Comparison of ENCODE assay signal across 9 cellular contexts in genomic region chr16:70433456-70434103, GRCh38. TPM values are rescaled to one million over a fixed set of nuclear protein-coding genes. Genes with fewer than 3 reads are reported as not detected.
A peak's percentile ranks its signal among the peaks of the same experiment; 100 is the strongest.
DNase-seq lines count a peak whose midpoint lies in the region; ATAC-seq and TF ChIP-seq lines count a peak whose summit lies in the region.
"Had no signal": no experiment of that assay in that cellular context is flagged by ENCODE, and none has a peak within 500 bp of the region (broad histone marks: within the 10 kb centered on the region; RNA-seq: fewer than 3 reads in every experiment).

No MANE protein-coding gene starts in this region.

- H3K4me1 Mint-ChIP-seq in CD4-positive, alpha-beta T cell (ENCODE audit: low read depth): peaks cover 83% of the 10 kb centered on the region
- peaks cover 69% of the 10 kb centered on the region for H3K4me1 Mint-ChIP-seq in endodermal cell
- peaks cover 41 to 89% (median 75%) of the 10 kb centered on the region in 4 donors for H3K4me1 Mint-ChIP-seq in naive thymus-derived CD8-positive, alpha-beta T cell

- H3K9me3 ChIP-seq in CD4-positive, alpha-beta T cell (ENCODE audit: control insufficient read depth, low read length): no peaks in the 10 kb centered on the region
- H3K9me3 ChIP-seq in endodermal cell (ENCODE audit: control insufficient read depth, low read length): no peaks in the 10 kb centered on the region

- H3K4me3 Mint-ChIP-seq in CD4-positive, alpha-beta T cell: peak overlapping the region; percentile 13
- H3K4me3 Mint-ChIP-seq in endodermal cell: no peak overlapping the region
- peak overlapping the region in 7 of 10 donors; percentile 15 to 62 (median 37) for H3K4me3 Mint-ChIP-seq in naive thymus-derived CD8-positive, alpha-beta T cell

- H3K27me3 ChIP-seq in CD4-positive, alpha-beta T cell (ENCODE audit: control insufficient read depth, insufficient read depth, low read length): no peaks in the 10 kb centered on the region
- no peaks in the 10 kb centered on the region for H3K27me3 ChIP-seq in endodermal cell (ENCODE audit: control insufficient read depth, insufficient read depth, low read length, poor library complexity, severe bottlenecking)

- no peak for TF ChIP-seq CTCF in CD4-positive, alpha-beta T cell (IDR thresholded peaks at IDR 0.05)
- TF ChIP-seq CTCF in endodermal cell (conservative IDR thresholded peaks at IDR 0.05): no peak

- peaks cover 14% of the 10 kb centered on the region for H3K36me3 Mint-ChIP-seq in CD4-positive, alpha-beta T cell (ENCODE audit: low read depth)
- peaks cover 17% of the 10 kb centered on the region for H3K36me3 Mint-ChIP-seq in endodermal cell (ENCODE audit: low read depth)
- H3K36me3 Mint-ChIP-seq in naive thymus-derived CD8-positive, alpha-beta T cell: peaks cover 0 to 13% (median 3%) of the 10 kb centered on the region in 3 donors

- no peaks in the 10 kb centered on the region for H3K27me3 Mint-ChIP-seq in CD4-positive, alpha-beta T cell
- no peaks in the 10 kb centered on the region for H3K27me3 Mint-ChIP-seq in endodermal cell (ENCODE audit: insufficient read depth)
- no peaks in the 10 kb centered on the region for H3K27me3 Mint-ChIP-seq in naive thymus-derived CD8-positive, alpha-beta T cell

- intact Hi-C loops in CD4-positive, alpha-beta T cell (cut with DNase I, micrococcal nuclease): no loop called here

- H3K9ac ChIP-seq in endodermal cell (ENCODE audit: extremely low read depth, low read length, poor library complexity, severe bottlenecking): no peak overlapping the region

- no peak for DNase-seq in CD4-positive, alpha-beta T cell
- DNase-seq in M059J (ENCODE audit: low read depth) (peak; percentile 86), endodermal cell (no peak), T-helper 9 cell (no peak), GM19240 (ENCODE audit: insufficient read length, low spot score) (no peak)
- no peak for DNase-seq in naive thymus-derived CD8-positive, alpha-beta T cell

- no peaks in the 10 kb centered on the region for H3K9me3 Mint-ChIP-seq in CD4-positive, alpha-beta T cell
- H3K9me3 Mint-ChIP-seq in endodermal cell: no peaks in the 10 kb centered on the region
- H3K9me3 Mint-ChIP-seq in naive thymus-derived CD8-positive, alpha-beta T cell: no peaks in the 10 kb centered on the region

- peaks cover 26% of the 10 kb centered on the region for H3K36me3 ChIP-seq in endodermal cell (ENCODE audit: control insufficient read depth, insufficient read depth, low read length)

- peak overlapping the region; percentile 86 for H3K27ac Mint-ChIP-seq in CD4-positive, alpha-beta T cell
- H3K27ac Mint-ChIP-seq in endodermal cell: peak overlapping the region; percentile 84
- H3K27ac Mint-ChIP-seq in naive thymus-derived CD8-positive, alpha-beta T cell: peak overlapping the region; percentile 58 to 94 (median 84)

- POLR2A ChIA-PET in CD4-positive, alpha-beta T cell (lab: Charles Lee): interaction anchor here (0.7 to 2.6 kb wide), 3 partner anchors 30 to 87 kb away, joined by 3 to 21 read pairs (median 4); no protein-coding TSS in a partner anchor
- POLR2A ChIA-PET in naive thymus-derived CD8-positive, alpha-beta T cell (lab: Charles Lee): interaction anchor here (0.7 to 4.0 kb wide), 3 partner anchors 25 to 57 kb away, joined by 3 to 23 read pairs (median 4); no protein-coding TSS in a partner anchor

- peak overlapping the region; percentile 38 for H3K4me3 ChIP-seq in endodermal cell (ENCODE audit: low read length)

- H3K27ac ChIP-seq in CD4-positive, alpha-beta T cell (ENCODE audit: low read depth, low read length): no peak overlapping the region
- no peak overlapping the region for H3K27ac ChIP-seq in endodermal cell (ENCODE audit: low read depth, low read length)
- H3K27ac ChIP-seq: VCaP had no signal

- ATAC-seq in CD4-positive, alpha-beta T cell (ENCODE audit: poor library complexity): no peak
- ATAC-seq in naive thymus-derived CD8-positive, alpha-beta T cell: no peak
- ATAC-seq in GM21367 (IDR thresholded peaks at IDR 0.05; ENCODE audit: unreplicated experiment) (no peak), HG03196 (IDR thresholded peaks at IDR 0.05; ENCODE audit: unreplicated experiment) (no peak)

- CTCF ChIA-PET in CD4-positive, alpha-beta T cell (lab: Charles Lee): interaction anchor here (1.0 kb wide), 1 partner anchor 17 kb away, joined by 3 read pairs; no protein-coding TSS in a partner anchor

- peaks cover 32% of the 10 kb centered on the region for H3K4me1 ChIP-seq in endodermal cell (ENCODE audit: control insufficient read depth, insufficient read depth, low read length)

- 87 to 97% methylated on average over 4 to 5 of the region's 5 CpGs for WGBS in endodermal cell (ENCODE audit: insufficient coverage in 1 of 2, insufficient read length in 1 of 2), 2 experiments

RNA-seq across cellular contexts. Expression of gene ST3GAL2, which starts 5.3 kb away (rescaled TPM):
- 10 to 100 TPM in 1 of 2 experiments, 1 to 10 TPM in 1; 9.8 to 11.1 TPM for total RNA-seq in CD4-positive, alpha-beta T cell
- 15.7 and 32.2 TPM in 2 replicates for total RNA-seq in M059J (2014; rRNA removed; shearing (Covaris generic))
- 10 to 100 TPM; 56.4 to 57.8 TPM for total RNA-seq in endodermal cell
- polyA plus RNA-seq in endodermal cell (2013, experiment 1 of 2): 28.0 TPM
- 30.2 TPM for polyA plus RNA-seq in endodermal cell (2013, experiment 2 of 2)
- total RNA-seq in naive thymus-derived CD8-positive, alpha-beta T cell: 10 to 100 TPM; 30.5 to 31.9 TPM
- 10 to 100 TPM; 14.6 to 23.4 (median 16.5) TPM for polyA plus RNA-seq in naive thymus-derived CD8-positive, alpha-beta T cell

RNA-seq across cellular contexts. Expression of gene FCSK, which starts 20.8 kb away (rescaled TPM):
- 10 to 100 TPM; 21.8 to 25.4 TPM for total RNA-seq in CD4-positive, alpha-beta T cell
- 1.8 and 3.2 TPM in 2 replicates for total RNA-seq in M059J (2014; rRNA removed; shearing (Covaris generic))
- 10 to 100 TPM; 18.7 to 19.5 TPM for total RNA-seq in endodermal cell
- 9.3 TPM for polyA plus RNA-seq in endodermal cell (2013, experiment 1 of 2)
- 10.7 TPM for polyA plus RNA-seq in endodermal cell (2013, experiment 2 of 2)
- total RNA-seq in naive thymus-derived CD8-positive, alpha-beta T cell: 10 to 100 TPM; 35.2 to 39.7 TPM
- 1 to 10 TPM; 4.5 to 9.6 (median 9.3) TPM for polyA plus RNA-seq in naive thymus-derived CD8-positive, alpha-beta T cell
